13 cellular contexts compared by ENCODE assay signal in genomic region chr2:157442136-157442535, GRCh38. TPM values are rescaled to one million over a fixed set of nuclear protein-coding genes. Genes with fewer than 3 reads are reported as not detected.
DNase-seq lines count a peak whose midpoint lies in the region; ATAC-seq, FAIRE-seq and TF ChIP-seq lines count a peak whose summit lies in the region.
"Had no signal": no experiment of that assay in that cellular context is flagged by ENCODE, and none has a peak within 500 bp of the region (broad histone marks: within the 10 kb centered on the region; RNA-seq: fewer than 3 reads in every experiment).

No MANE protein-coding gene starts in this region.

- H3K9me3 ChIP-seq in kidney (ENCODE audit: control insufficient read depth in 1 of 2, low read length in 2 of 2) (no peaks in the 10 kb centered on the region), stomach (no peaks in the 10 kb centered on the region), Caco-2 (no peaks in the 10 kb centered on the region)
- H3K9me3 ChIP-seq: SJCRH30 had no signal

- CTCF ChIA-PET in activated naive CD4-positive, alpha-beta T cell treated with anti-CD3 and anti-CD28 coated beads for 36 hours (lab: Charles Lee), result no interaction called here
- CTCF ChIA-PET in T-cell (lab: Charles Lee), result interaction anchor here (1.3 to 1.8 kb wide), 3 partner anchors 10 to 115 kb away, joined by 3 to 6 read pairs (median 6); no protein-coding TSS in a partner anchor
- CTCF ChIA-PET in Caco-2 (lab: Charles Lee), result no interaction called here

- no peaks in the 10 kb centered on the region for H3K9me3 Mint-ChIP-seq in activated naive CD4-positive, alpha-beta T cell treated with anti-CD3 and anti-CD28 coated beads for 36 hours
- H3K9me3 Mint-ChIP-seq in T-cell (no peaks in the 10 kb centered on the region), Caco-2 (ENCODE audit: unreplicated experiment) (peaks cover 6% of the 10 kb centered on the region)

- no peak for TF ChIP-seq EP300 in stomach (IDR thresholded peaks at IDR 0.05)

- 17 to 54% (median 26%) methylated on average over 3 of the region's 3 CpGs for WGBS in stomach, 5 donors

- no peak overlapping the region for H3K9ac ChIP-seq in kidney (ENCODE audit: low read length in 2 of 2)

- ATAC-seq in T-cell (replicated peaks in 1 of 4), result no peak

- H3K27me3 ChIP-seq in stomach (no peaks in the 10 kb centered on the region), Caco-2 (replicated peaks; ENCODE audit: control insufficient read depth, insufficient read depth, low read length) (no peaks in the 10 kb centered on the region)
- H3K27me3 ChIP-seq: SJCRH30 had no signal

- peaks cover 23% of the 10 kb centered on the region for H3K4me1 Mint-ChIP-seq in activated naive CD4-positive, alpha-beta T cell treated with anti-CD3 and anti-CD28 coated beads for 36 hours (ENCODE audit: low read depth)
- peaks cover 28 to 63% (median 37%) of the 10 kb centered on the region in 3 donors for H3K4me1 Mint-ChIP-seq in T-cell
- peaks cover 5% of the 10 kb centered on the region for H3K4me1 Mint-ChIP-seq in Caco-2 (ENCODE audit: low read depth, unreplicated experiment)

- TF ChIP-seq CTCF in kidney (IDR thresholded peaks at IDR 0.05; ENCODE audit: borderline replicate concordance, extremely low read depth, insufficient read depth) (no peak), stomach (IDR thresholded peaks at IDR 0.05) (no peak), Caco-2 (IDR thresholded peaks at IDR 0.05; ENCODE audit: insufficient read depth in 1 of 2, low read depth in 1 of 2, low read length in 1 of 2, severe bottlenecking in 1 of 2, unreplicated experiment in 1 of 2) (no peak)

- H3K36me3 Mint-ChIP-seq in activated naive CD4-positive, alpha-beta T cell treated with anti-CD3 and anti-CD28 coated beads for 36 hours (ENCODE audit: low read depth), result peaks cover 78% of the 10 kb centered on the region
- H3K36me3 Mint-ChIP-seq in T-cell (peaks cover 61% of the 10 kb centered on the region), Caco-2 (ENCODE audit: insufficient read depth, unreplicated experiment) (no peaks in the 10 kb centered on the region)

- no peak for DNase-seq in activated naive CD4-positive, alpha-beta T cell treated with anti-CD3 and anti-CD28 coated beads for 36 hours
- no peak for DNase-seq in activated naive CD4-positive, alpha-beta T cell treated with anti-CD3 and anti-CD28 coated beads, Interleukin-2, amount 50 U/mL, for 16 hours
- no peak for DNase-seq in T-cell
- no peak for DNase-seq in kidney
- DNase-seq in stomach, result no peak
- no peak for DNase-seq in Caco-2
- DNase-seq in HUDEP-2 (lab: John Stamatoyannopoulos, UW; ENCODE audit: unreplicated experiment in 76 of 76), result no peak
- no peak for DNase-seq in AG08395 (ENCODE audit: low spot score)
- DNase-seq: activated CD4-positive, alpha-beta T cell treated with anti-CD3 and anti-CD28 coated beads for 1 hour; NCI-H1048; NCI-H510A; SJCRH30 had no signal

- no peak for TF ChIP-seq POLR2A in stomach (IDR thresholded peaks at IDR 0.05)

- FAIRE-seq in kidney (lab: Jason Lieb, UNC), result no peak
- FAIRE-seq: urothelium cell line had no signal

- peaks cover 9 to 13% of the 10 kb centered on the region in 2 donors for H3K4me1 ChIP-seq in kidney (ENCODE audit: control insufficient read depth in 1 of 2, insufficient read depth in 1 of 2, low read depth in 1 of 2, low read length in 2 of 2)
- peaks cover 4 to 52% (median 26%) of the 10 kb centered on the region in 4 donors for H3K4me1 ChIP-seq in stomach
- no peaks in the 10 kb centered on the region for H3K4me1 ChIP-seq in Caco-2

- peak overlapping the region; percentile 100 for H3K27ac Mint-ChIP-seq in activated naive CD4-positive, alpha-beta T cell treated with anti-CD3 and anti-CD28 coated beads for 36 hours
- peak overlapping the region; percentile 97 to 99 for H3K27ac Mint-ChIP-seq in T-cell
- no peak overlapping the region for H3K27ac Mint-ChIP-seq in Caco-2 (ENCODE audit: unreplicated experiment)

- BruUV-seq in Caco-2 (replicated peaks; lab: Mats Ljungman, UMichigan), result no TSS peak

- H3K27me3 Mint-ChIP-seq in activated naive CD4-positive, alpha-beta T cell treated with anti-CD3 and anti-CD28 coated beads for 36 hours (ENCODE audit: low read depth), result no peaks in the 10 kb centered on the region
- no peaks in the 10 kb centered on the region for H3K27me3 Mint-ChIP-seq in T-cell
- H3K27me3 Mint-ChIP-seq in Caco-2 (ENCODE audit: insufficient read depth, unreplicated experiment), result peaks cover 3% of the 10 kb centered on the region

- intact Hi-C loops in activated naive CD4-positive, alpha-beta T cell treated with anti-CD3 and anti-CD28 coated beads for 36 hours (cut with micrococcal nuclease), result loop anchor here (5.0 kb wide), 1 partner anchor 1110 kb away; the partner anchor contains the start of gene NR4A2
- intact Hi-C loops in kidney (cut with DNase I), result no loop called here
- intact Hi-C loops in stomach (cut with DNase I; ENCODE audit: low total_unique reads), result no loop called here
- intact Hi-C loops in Caco-2 (cut with micrococcal nuclease; ENCODE audit: unreplicated experiment), result no loop called here

- H3K27ac ChIP-seq in kidney (ENCODE audit: low read depth in 2 of 2, low read length in 2 of 2) (peak overlapping the region in 1 of 2 donors; percentile 34), stomach (peak overlapping the region in 4 of 5 donors; percentile 79 to 89 (median 80))
- H3K27ac ChIP-seq: SJCRH30 had no signal

- POLR2A ChIA-PET in T-cell (lab: Charles Lee), result interaction anchor here (0.7 to 9.3 kb wide), 6 partner anchors 9 to 27 kb away, joined by 4 to 216 read pairs (median 16); no protein-coding TSS in a partner anchor
- POLR2A ChIA-PET in Caco-2 (lab: Charles Lee), result no interaction called here

- H3K36me3 ChIP-seq in kidney (ENCODE audit: control insufficient read depth in 1 of 2, insufficient read depth in 2 of 2, low read length in 2 of 2), result no peaks in the 10 kb centered on the region
- no peaks in the 10 kb centered on the region for H3K36me3 ChIP-seq in stomach
- H3K36me3 ChIP-seq in Caco-2 (ENCODE audit: control insufficient read depth, insufficient read depth, low read length), result no peaks in the 10 kb centered on the region
- H3K36me3 ChIP-seq: SJCRH30 had no signal

- H3K4me3 Mint-ChIP-seq in activated naive CD4-positive, alpha-beta T cell treated with anti-CD3 and anti-CD28 coated beads for 36 hours, result peak overlapping the region; percentile 97
- H3K4me3 Mint-ChIP-seq in T-cell (peak overlapping the region; percentile 92 to 97 (median 96)), Caco-2 (ENCODE audit: unreplicated experiment) (no peak overlapping the region)

- peak overlapping the region; percentile 6 to 20 for H3K4me3 ChIP-seq in kidney (ENCODE audit: low read length in 2 of 2)
- peak overlapping the region; percentile 36 to 50 (median 45) for H3K4me3 ChIP-seq in stomach
- no peak overlapping the region for H3K4me3 ChIP-seq in Caco-2 (ENCODE audit: low read depth, low read length)
- H3K4me3 ChIP-seq: SJCRH30 had no signal

RNA-seq across cellular contexts. Expression of gene CYTIP, which starts 1.8 kb away (rescaled TPM):
- 100 to 1,000 TPM; 599 to 610 TPM for total RNA-seq in activated naive CD4-positive, alpha-beta T cell treated with anti-CD3 and anti-CD28 coated beads for 36 hours
- total RNA-seq in T-cell (100 to 1,000 TPM; 264 to 465 (median 273) TPM), kidney (24.0 TPM), stomach (10 to 100 TPM in 3 of 5 donors, 1 to 10 TPM in 1, not detected in 1; 8.2 to 30.7 (median 21.1) TPM), Caco-2 (2022) (0.26 and 1.1 TPM in 2 replicates)
- polyA plus RNA-seq in kidney (ENCODE audit: insufficient read depth, low read depth, low replicate concordance) (3.5 TPM), stomach (10 to 100 TPM in 1 of 3 donors, 1 to 10 TPM in 2; 5.3 to 17.9 (median 9.3) TPM)

Comparison
In these comparisons a context has a peak if more than half of its experiments do, and no peak if none do; other contexts are left out.
1. RNA of gene CYTIP, which starts 1.8 kb away (total RNA-seq): 599 to 610 TPM in activated naive CD4-positive, alpha-beta T cell treated with anti-CD3 and anti-CD28 coated beads for 36 hours and 264 to 465 TPM in T-cell; 24.0 TPM in kidney (single experiment), 8.2 to 30.7 TPM in stomach and 0.26 to 1.1 TPM in Caco-2; every median in the first group is over 4 times any median in the second.
2. CTCF ChIA-PET loops: an anchor here in T-cell (1.3 to 1.8 kb wide); none called in activated naive CD4-positive, alpha-beta T cell treated with anti-CD3 and anti-CD28 coated beads for 36 hours and Caco-2.